8 cellular contexts compared by ENCODE assay signal in genomic region chr1:942864-943533, GRCh38. TPM values are rescaled to one million over a fixed set of nuclear protein-coding genes. Genes with fewer than 3 reads are reported as not detected.
DNase-seq lines count a peak whose midpoint lies in the region; ATAC-seq and TF ChIP-seq lines count a peak whose summit lies in the region.

No MANE protein-coding gene starts in this region.

- no peak overlapping the region for H3K18ac ChIP-seq in H9 (ENCODE audit: insufficient read length, low read depth, low read length)

- H3K4ac ChIP-seq in H9 (ENCODE audit: low read depth, low read length): no peak overlapping the region

- no peak overlapping the region for H3K23ac ChIP-seq in H9 (ENCODE audit: insufficient read length, low read depth, low read length)

- no peak overlapping the region for H2BK20ac ChIP-seq in H9 (ENCODE audit: low read depth, low read length, poor library complexity, severe bottlenecking)

- H3K27me3 ChIP-seq in H9 (ENCODE audit: insufficient read depth, low read length) (peaks cover 34% of the 10 kb centered on the region), SU-DHL-6 (ENCODE audit: low read length) (no peaks in the 10 kb centered on the region), heart left ventricle (peaks cover 8 to 56% (median 41%) of the 10 kb centered on the region in 9 donors), thyroid gland (peaks cover 12% of the 10 kb centered on the region)

- TF ChIP-seq POLR2A in heart left ventricle (IDR thresholded peaks at IDR 0.05): no peak
- TF ChIP-seq POLR2A in thyroid gland (IDR thresholded peaks at IDR 0.05): no peak

- no CpG with 5 or more reads among the region's 27 CpGs for WGBS in H9 (ENCODE audit: extremely low coverage, insufficient read length, low lambda C conversion rate)
- WGBS in heart left ventricle, 4 donors: 18 to 32% (median 20%) methylated on average over 17 to 27 of the region's 27 CpGs
- WGBS in thyroid gland, 2 donors: 4 to 23% methylated on average over 3 to 17 of the region's 27 CpGs

- H3K4me1 Mint-ChIP-seq in H9: peaks cover 3 to 33% of the 10 kb centered on the region in 2 experiments

- H3K9ac ChIP-seq in H9 (ENCODE audit: extremely low read depth, insufficient read length, low read length) (no peak overlapping the region), SU-DHL-6 (ENCODE audit: low read length) (no peak overlapping the region)

- no peaks in the 10 kb centered on the region for H3K9me3 ChIP-seq in H9 (ENCODE audit: control insufficient read depth, low read depth, low read length)
- no peaks in the 10 kb centered on the region for H3K9me3 ChIP-seq in SU-DHL-6 (ENCODE audit: insufficient read depth, low read length)
- no peaks in the 10 kb centered on the region for H3K9me3 ChIP-seq in heart left ventricle
- H3K9me3 ChIP-seq in thyroid gland: no peaks in the 10 kb centered on the region

- no peak overlapping the region for H2BK12ac ChIP-seq in H9 (ENCODE audit: insufficient read length, low read depth, low read length)

- peak overlapping the region; percentile 36 for H3K4me2 ChIP-seq in H9 (ENCODE audit: insufficient read depth, insufficient read length, low read length)
- H3K4me2 ChIP-seq in SU-DHL-6 (ENCODE audit: low read depth, low read length, poor library complexity, severe bottlenecking): peak overlapping the region; percentile 31

- no peak overlapping the region for H2BK15ac ChIP-seq in H9 (ENCODE audit: low read depth, low read length)

- H3K9me2 ChIP-seq in SU-DHL-6 (replicated peaks; ENCODE audit: insufficient read depth, low read length): no peaks in the 10 kb centered on the region

- no peak overlapping the region for H2BK120ac ChIP-seq in H9 (ENCODE audit: low read depth, low read length, poor library complexity, severe bottlenecking)

- no peaks in the 10 kb centered on the region for H3F3A ChIP-seq in SU-DHL-6 (ENCODE audit: insufficient read depth)

- H3K36me3 Mint-ChIP-seq in H9 (ENCODE audit: insufficient read depth in 1 of 3, low read depth in 3 of 3): peaks cover 13 to 33% (median 23%) of the 10 kb centered on the region in 3 experiments; a peak in 6 of 7 replicates

- no peaks in the 10 kb centered on the region for H3K79me1 ChIP-seq in H9 (ENCODE audit: insufficient read depth, low read depth, low read length, poor library complexity, severe bottlenecking)

- H3K4me1 ChIP-seq in H9 (ENCODE audit: insufficient read depth, low read length) (no peaks in the 10 kb centered on the region), heart left ventricle (peaks cover 10 to 50% (median 35%) of the 10 kb centered on the region in 12 donors), thyroid gland (peaks cover 13 to 47% of the 10 kb centered on the region in 2 donors)

- ATAC-seq in heart left ventricle (peak in 2 of 4 donors; percentile 2 to 7), sciatic nerve (peak; percentile 22), GM21447 (IDR thresholded peaks at IDR 0.05; ENCODE audit: unreplicated experiment) (no peak)

- H3K79me2 ChIP-seq in H9 (ENCODE audit: insufficient read depth, low read length) (no peaks in the 10 kb centered on the region), SU-DHL-6 (ENCODE audit: insufficient read depth, low read length) (no peaks in the 10 kb centered on the region)

- H3K56ac ChIP-seq in H9 (ENCODE audit: insufficient read length, low read depth, low read length): no peak overlapping the region

- H4K20me1 ChIP-seq in H9 (ENCODE audit: control insufficient read depth, insufficient read depth, insufficient read length) (no peaks in the 10 kb centered on the region), SU-DHL-6 (ENCODE audit: low read depth, low read length) (no peaks in the 10 kb centered on the region)

- no peak overlapping the region for H4K8ac ChIP-seq in H9 (replicated peaks; ENCODE audit: insufficient read length, low read depth, low read length)

- intact Hi-C loops in heart left ventricle (cut with DNase I): no loop called here
- intact Hi-C loops in sciatic nerve (cut with DNase I): no loop called here
- intact Hi-C loops in thyroid gland (cut with DNase I): no loop called here

- H3K36me3 ChIP-seq in SU-DHL-6 (ENCODE audit: low read length): no peaks in the 10 kb centered on the region
- H3K36me3 ChIP-seq in heart left ventricle: peaks cover 0 to 38% (median 24%) of the 10 kb centered on the region in 9 donors
- peaks cover 3 to 17% of the 10 kb centered on the region in 2 donors for H3K36me3 ChIP-seq in thyroid gland

- H3K14ac ChIP-seq in H9 (ENCODE audit: insufficient read depth, low read length): no peak overlapping the region

- H2AK5ac ChIP-seq in H9 (ENCODE audit: insufficient read length, low read length): no peak overlapping the region

- peaks cover 6% of the 10 kb centered on the region for H3K23me2 ChIP-seq in H9 (ENCODE audit: insufficient read length, low read depth, low read length, poor library complexity, severe bottlenecking)

- H2AFZ ChIP-seq in H9 (ENCODE audit: low read length): no peak overlapping the region
- no peak overlapping the region for H2AFZ ChIP-seq in SU-DHL-6 (ENCODE audit: low read depth, low read length, severe bottlenecking)

- no peak for TF ChIP-seq CTCF in H9 (conservative IDR thresholded peaks at IDR 0.05)
- no peak for TF ChIP-seq CTCF in SU-DHL-6 (IDR thresholded peaks at IDR 0.05; ENCODE audit: insufficient read depth, low read length, poor library complexity, severe bottlenecking)
- TF ChIP-seq CTCF in heart left ventricle (IDR thresholded peaks at IDR 0.05): no peak
- TF ChIP-seq CTCF in thyroid gland (IDR thresholded peaks at IDR 0.05): no peak

- H3T11ph ChIP-seq in H9 (ENCODE audit: low read length): no peak overlapping the region

- peak overlapping the region; percentile 27 to 38; a peak in 1 of 5 replicates for H3K4me3 Mint-ChIP-seq in H9

- no peak for DNase-seq in H9
- peak in 3 of 5 donors; percentile 53 to 69 (median 68) for DNase-seq in heart left ventricle
- no peak for DNase-seq in sciatic nerve (ENCODE audit: low spot score)
- DNase-seq in COLO829 (ENCODE audit: low spot score): no peak
- no peak for DNase-seq in DMS53 (lab: John Stamatoyannopoulos, UW)
- DNase-seq in thyroid gland: no peak

- H3K4me3 ChIP-seq in SU-DHL-6 (ENCODE audit: insufficient read depth, low read length, poor library complexity, severe bottlenecking) (no peak overlapping the region), heart left ventricle (peak overlapping the region in 6 of 12 donors; percentile 1 to 57 (median 51)), thyroid gland (replicated peaks in 1 of 3) (peak overlapping the region in 1 of 3 donors; percentile 35)

- H3K27me3 Mint-ChIP-seq in H9 (ENCODE audit: low read depth): peaks cover 46% of the 10 kb centered on the region

- H4K5ac ChIP-seq in H9 (ENCODE audit: insufficient read length, low read depth, low read length): no peak overlapping the region

- H4K91ac ChIP-seq in H9 (ENCODE audit: insufficient read length, low read depth, low read length): no peak overlapping the region

- no peak overlapping the region for H3K27ac Mint-ChIP-seq in H9

- H3K9me3 Mint-ChIP-seq in H9: no peaks in the 10 kb centered on the region

- H3K27ac ChIP-seq in H9 (ENCODE audit: insufficient read length, low read depth, low read length) (no peak overlapping the region), SU-DHL-6 (ENCODE audit: low read depth, low read length) (no peak overlapping the region), heart left ventricle (peak overlapping the region in 9 of 12 donors; percentile 17 to 82 (median 67)), thyroid gland (peak overlapping the region in 1 of 3 donors; percentile 87)

- H2BK5ac ChIP-seq in H9 (ENCODE audit: insufficient read length, low read length): no peak overlapping the region

RNA-seq across cellular contexts. Expression of gene NOC2L, which starts 16.1 kb away (rescaled TPM):
- total RNA-seq in H9 (2021): 130 and 138 TPM in 2 replicates
- total RNA-seq in heart left ventricle: 10 to 100 TPM; 36.0 to 63.6 (median 43.3) TPM
- 10 to 100 TPM; 55.1 to 85.3 TPM for polyA plus RNA-seq in heart left ventricle
- 43.7 TPM for total RNA-seq in sciatic nerve
- 10 to 100 TPM; 31.9 to 39.8 (median 34.6) TPM for total RNA-seq in thyroid gland

RNA-seq across cellular contexts. Expression of gene KLHL17, which starts 17.4 kb away (rescaled TPM):
- total RNA-seq in H9 (2021) (41.4 TPM in 2 replicates), heart left ventricle (1 to 10 TPM; 1.6 to 6.8 (median 4.7) TPM), sciatic nerve (10.6 TPM), thyroid gland (10 to 100 TPM in 2 of 4 donors, 1 to 10 TPM in 2; 3.4 to 10.9 (median 10.3) TPM)
- polyA plus RNA-seq in heart left ventricle: 1 to 10 TPM; 5.4 to 5.5 TPM

RNA-seq across cellular contexts. Expression of gene SAMD11, which starts 19.3 kb away (rescaled TPM):
- total RNA-seq in H9 (2021): 13.5 and 15.7 TPM in 2 replicates
- total RNA-seq in heart left ventricle: 1 to 10 TPM in 4 of 9 donors, under 1 TPM in 5; 0.38 to 3.2 (median 0.96) TPM
- 1 to 10 TPM in 1 of 2 donors, under 1 TPM in 1; 0.54 to 1.3 TPM for polyA plus RNA-seq in heart left ventricle
- 6.4 TPM for total RNA-seq in sciatic nerve
- 10 to 100 TPM in 1 of 4 donors, 1 to 10 TPM in 3; 4.1 to 11.2 (median 6.3) TPM for total RNA-seq in thyroid gland

RNA-seq across cellular contexts. Expression of gene PLEKHN1, which starts 23.3 kb away (rescaled TPM):
- total RNA-seq in H9 (2021): 2.0 and 3.0 TPM in 2 replicates
- under 1 TPM in 2 of 9 donors, not detected in 7; 0.37 to 0.63 TPM for total RNA-seq in heart left ventricle
- under 1 TPM; 0.15 TPM for polyA plus RNA-seq in heart left ventricle
- 0.40 TPM for total RNA-seq in sciatic nerve
- total RNA-seq in thyroid gland: under 1 TPM in 2 of 4 donors, not detected in 2; 0.25 to 0.27 TPM

RNA-seq across cellular contexts. Expression of gene PERM1, which starts 38.9 kb away (rescaled TPM):
- total RNA-seq in H9 (2021) (not detected in 2 replicates), heart left ventricle (100 to 1,000 TPM in 6 of 9 donors, 10 to 100 TPM in 3; 52.8 to 149 (median 104) TPM), sciatic nerve (not detected), thyroid gland (under 1 TPM in 1 of 4 donors, not detected in 3; 0.22 TPM)
- 100 to 1,000 TPM in 1 of 2 donors, 10 to 100 TPM in 1; 53.3 to 353 TPM for polyA plus RNA-seq in heart left ventricle

Comparison
In these comparisons a context has a peak if more than half of its experiments do, and no peak if none do; other contexts are left out.
1. DNase-seq: peak in heart left ventricle (3 of 5); none in H9 (single experiment), sciatic nerve (single experiment), COLO829 (single experiment), DMS53 (single experiment) and thyroid gland (0 of 2).
2. H3K27ac ChIP-seq: peak in heart left ventricle (9 of 12); none in H9 (single experiment) and SU-DHL-6 (single experiment).